ENCODE assay signal across 9 cellular contexts in the genomic region with DNA sequence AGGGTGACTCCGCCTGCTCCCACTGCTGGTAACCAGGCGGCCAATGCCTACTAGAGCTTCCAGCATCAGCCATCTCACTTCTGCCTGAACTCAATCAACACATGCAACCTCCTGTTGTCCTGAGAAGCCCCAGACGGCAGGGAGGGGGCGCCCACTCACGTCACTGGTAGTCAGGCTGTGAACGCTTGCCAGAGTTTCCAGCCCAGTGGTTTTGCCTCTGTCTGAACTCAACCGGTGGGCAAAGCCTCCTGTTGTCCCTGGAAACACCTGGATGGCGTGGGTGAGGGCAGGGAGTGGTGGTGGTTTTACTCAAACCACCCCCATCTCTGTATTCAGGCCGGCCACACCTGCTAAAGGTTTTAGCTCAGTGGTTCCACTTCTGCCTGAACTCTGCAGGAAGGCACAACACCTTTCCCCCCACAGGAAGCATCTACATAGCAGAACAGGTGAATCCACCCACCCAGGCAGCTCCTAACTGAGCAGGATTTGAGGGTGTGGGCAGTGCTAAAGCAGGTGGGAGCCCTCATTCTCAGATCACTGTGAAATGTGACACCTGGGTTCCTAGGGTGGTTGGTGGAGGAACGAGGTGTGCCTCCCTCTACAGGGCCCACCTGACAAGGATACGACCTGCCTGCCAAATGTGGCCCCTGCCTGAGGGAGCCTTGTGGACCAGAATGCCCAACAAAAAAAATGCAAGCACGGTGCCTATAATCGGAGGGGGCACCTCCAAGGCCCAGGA.
A peak's percentile ranks its signal among the peaks of the same experiment; 100 is the strongest.
DNase-seq lines count a peak whose midpoint lies in the region; ATAC-seq and TF ChIP-seq lines count a peak whose summit lies in the region.
"Had no signal": no experiment of that assay in that cellular context is flagged by ENCODE, and none has a peak within 500 bp of the region (broad histone marks: within the 10 kb centered on the region; RNA-seq: fewer than 3 reads in every experiment).

No MANE protein-coding gene starts in this region.

- peak; percentile 36 for ATAC-seq in GM21717 (IDR thresholded peaks at IDR 0.05; ENCODE audit: unreplicated experiment)
- ATAC-seq in HG03378 (IDR thresholded peaks at IDR 0.05; ENCODE audit: unreplicated experiment): peak; percentile 6
- peak; percentile 15 for ATAC-seq in foreskin keratinocyte

- DNase-seq in GM12865 (ENCODE audit: low read depth) (peak; percentile 12), foreskin keratinocyte (no peak), ureter (ENCODE audit: low spot score) (no peak), NCI-H2107 (lab: John Stamatoyannopoulos, UW) (no peak)
- DNase-seq in activated CD8-positive, alpha-beta memory T cell treated with anti-CD3 and anti-CD28 coated beads for 24 hours: no peak
- no peak for DNase-seq in activated naive CD4-positive, alpha-beta T cell treated with anti-CD3 and anti-CD28 coated beads, Interleukin-2, amount 50 U/mL, for 16 hours

- no peaks in the 10 kb centered on the region for H3K27me3 ChIP-seq in foreskin keratinocyte

- TF ChIP-seq CTCF in GM12865 (IDR thresholded peaks at IDR 0.05; ENCODE audit: insufficient read depth, low read depth, low read length, missing control alignments) (no peak), foreskin keratinocyte (conservative IDR thresholded peaks at IDR 0.05) (no peak)

- H3K4me3 ChIP-seq in GM12865 (ENCODE audit: low read depth, low read length): no peak overlapping the region
- H3K4me3 ChIP-seq: prostate gland had no signal

- H3K27ac ChIP-seq in foreskin keratinocyte: no peak overlapping the region
- H3K27ac ChIP-seq: prostate gland had no signal

- H3K4me1 ChIP-seq in foreskin keratinocyte: no peaks in the 10 kb centered on the region
- H3K4me1 ChIP-seq: prostate gland had no signal
